Comparison of ENCODE assay signal across 9 cellular contexts in the genomic region with DNA sequence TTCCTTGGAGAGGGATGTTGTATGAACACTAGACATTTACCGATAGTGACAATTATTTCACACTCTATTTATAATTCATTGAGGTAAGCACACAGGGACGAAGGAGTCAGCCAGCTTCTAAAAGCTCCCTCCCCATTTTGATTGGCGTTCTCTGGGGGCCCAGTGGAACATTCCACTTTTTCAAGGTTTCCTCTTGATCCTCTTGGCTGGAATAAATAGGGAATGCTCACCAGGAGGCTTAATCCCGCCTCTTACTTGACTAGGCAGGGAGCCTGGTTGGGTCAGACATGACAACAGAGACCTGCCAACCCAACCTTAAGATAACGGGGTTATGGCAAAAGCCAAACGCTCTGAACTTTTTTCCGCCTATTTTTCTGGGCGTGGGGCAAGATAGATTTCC. TPM values are rescaled to one million over a fixed set of nuclear protein-coding genes. Genes with fewer than 3 reads are reported as not detected.
A peak's percentile ranks its signal among the peaks of the same experiment; 100 is the strongest.
DNase-seq lines count a peak whose midpoint lies in the region; ATAC-seq and TF ChIP-seq lines count a peak whose summit lies in the region.
"Had no signal": no experiment of that assay in that cellular context is flagged by ENCODE, and none has a peak within 500 bp of the region (broad histone marks: within the 10 kb centered on the region; RNA-seq: fewer than 3 reads in every experiment).

No MANE protein-coding gene starts in this region.

- dilution Hi-C loops in mammary epithelial cell (cut with HindIII; ENCODE audit: low sequenced_read_pairs) = no loop called here

- no peak overlapping the region for H4K8ac ChIP-seq in neuronal stem cell (ENCODE audit: low read depth, low read length)

- H3K27me3 ChIP-seq in neuronal stem cell (ENCODE audit: control insufficient read depth in 3 of 3, insufficient read depth in 3 of 3, low read depth in 1 of 3, low read length in 3 of 3) (peaks cover 5 to 36% (median 16%) of the 10 kb centered on the region in 3 experiments), mammary epithelial cell (ENCODE audit: insufficient read depth, low read length) (peaks cover 18% of the 10 kb centered on the region)

- H3K79me2 ChIP-seq in mammary epithelial cell (ENCODE audit: insufficient read depth, low read length) = no peaks in the 10 kb centered on the region

- no peak overlapping the region for H2BK15ac ChIP-seq in neuronal stem cell (ENCODE audit: low read length)

- H3K9ac ChIP-seq in neuronal stem cell (ENCODE audit: low read depth, low read length, poor library complexity) = no peak overlapping the region
- no peak overlapping the region for H3K9ac ChIP-seq in mammary epithelial cell (ENCODE audit: insufficient read depth, low read length)

- CTCF ChIA-PET in mammary epithelial cell (lab: Charles Lee; ENCODE audit: low non-redundant PET) = no interaction called here

- H3K4me3 ChIP-seq in neuronal stem cell (ENCODE audit: low read length in 2 of 2) (peak overlapping the region in 1 of 2 donors; percentile 37), mammary epithelial cell (replicated peaks in 1 of 3; ENCODE audit: insufficient read depth in 1 of 3, low read depth in 2 of 3, low read length in 3 of 3) (no peak overlapping the region)

- no peak for TF ChIP-seq CTCF in mammary epithelial cell (conservative IDR thresholded peaks at IDR 0.05 in 1 of 2, IDR thresholded peaks at IDR 0.05 in 1 of 2; ENCODE audit: extremely low read depth in 1 of 2, insufficient read depth in 1 of 2, low read depth in 1 of 2, low read length in 2 of 2)

- no peak overlapping the region for H2AK5ac ChIP-seq in neuronal stem cell (ENCODE audit: low read depth, low read length)

- no peak overlapping the region for H3K14ac ChIP-seq in neuronal stem cell (ENCODE audit: low read length)

- no peak overlapping the region for H3K18ac ChIP-seq in neuronal stem cell (ENCODE audit: low read length)

- WGBS in neuronal stem cell (ENCODE audit: extremely low coverage in 2 of 2, insufficient read length in 2 of 2, insufficient replicate concordance in 1 of 2), 2 donors = no CpG with 5 or more reads among the region's 8 CpGs
- 65% methylated on average over 8 of the region's 8 CpGs for WGBS in mammary epithelial cell (ENCODE audit: low coverage, missing lambda C conversion rate)

- no peak overlapping the region for H3K27ac ChIP-seq in neuronal stem cell (replicated peaks; ENCODE audit: low read length)
- no peak overlapping the region for H3K27ac ChIP-seq in mammary epithelial cell (ENCODE audit: insufficient read depth, low read depth, low read length)

- H2BK12ac ChIP-seq in neuronal stem cell (ENCODE audit: low read length) = no peak overlapping the region

- no peaks in the 10 kb centered on the region for H4K20me1 ChIP-seq in mammary epithelial cell (ENCODE audit: insufficient read depth, low read length)

- no peak overlapping the region for H2BK120ac ChIP-seq in neuronal stem cell (ENCODE audit: low read depth, low read length)

- intact Hi-C loops in Right ventricle myocardium superior (cut with DNase I) = loop anchor here (10.0 kb wide), 1 partner anchor 72 kb away; no protein-coding TSS in a partner anchor
- intact Hi-C loops in mammary epithelial cell (cut with micrococcal nuclease) = no loop called here

- H3K9me3 ChIP-seq in neuronal stem cell (replicated peaks in 1 of 2; ENCODE audit: control insufficient read depth in 2 of 2, insufficient read depth in 1 of 2, low read depth in 1 of 2, low read length in 2 of 2) (peaks cover 0 to 6% of the 10 kb centered on the region in 2 donors), mammary epithelial cell (replicated peaks; ENCODE audit: insufficient read depth, low read length) (no peaks in the 10 kb centered on the region)

- ATAC-seq in Right ventricle myocardium superior (ENCODE audit: poor library complexity) = peak; percentile 68
- ATAC-seq in HG02981 (IDR thresholded peaks at IDR 0.05; ENCODE audit: unreplicated experiment) = no peak

- H3K79me1 ChIP-seq in neuronal stem cell (ENCODE audit: low read depth, low read length) = no peaks in the 10 kb centered on the region

- H2AFZ ChIP-seq in neuronal stem cell (ENCODE audit: low read length) (peak overlapping the region; percentile 100), mammary epithelial cell (ENCODE audit: low read depth, low read length) (no peak overlapping the region)

- no TSS peak for BruUV-seq in mammary epithelial cell (replicated peaks; lab: Mats Ljungman, UMichigan)

- H3K23ac ChIP-seq in neuronal stem cell (ENCODE audit: low read depth, low read length, poor library complexity) = no peak overlapping the region

- DNase-seq in Daoy (ENCODE audit: low read depth) (peak; percentile 27), SK-N-DZ (ENCODE audit: low spot score) (peak; percentile 22), Right ventricle myocardium superior (no peak), neuronal stem cell (ENCODE audit: low spot score) (no peak), dedifferentiated amniotic fluid mesenchymal stem cell (ENCODE audit: extremely low spot score) (no peak), mammary epithelial cell (no peak), amygdala (lab: John Stamatoyannopoulos, UW) (no peak)
- DNase-seq: EL had no signal

- H3K36me3 ChIP-seq in neuronal stem cell (replicated peaks in 1 of 2; ENCODE audit: control insufficient read depth in 2 of 2, insufficient read depth in 2 of 2, low read length in 2 of 2) (no peaks in the 10 kb centered on the region), mammary epithelial cell (ENCODE audit: insufficient read depth, low read length) (no peaks in the 10 kb centered on the region)

- no peak overlapping the region for H3K4ac ChIP-seq in neuronal stem cell (ENCODE audit: low read length)

- no peak overlapping the region for H4K91ac ChIP-seq in neuronal stem cell (ENCODE audit: low read depth, low read length, poor library complexity)

- in situ Hi-C loops in mammary epithelial cell (cut with MboI; ENCODE audit: low sequenced_read_pairs in 2 of 2) = no loop called here

- H3K4me1 ChIP-seq in neuronal stem cell (ENCODE audit: control insufficient read depth in 2 of 2, insufficient read depth in 1 of 2, low read depth in 1 of 2, low read length in 2 of 2) = peaks cover 0 to 7% of the 10 kb centered on the region in 2 donors
- peaks cover 6% of the 10 kb centered on the region for H3K4me1 ChIP-seq in mammary epithelial cell (ENCODE audit: insufficient read depth, low read length)

- no peak overlapping the region for H2BK5ac ChIP-seq in neuronal stem cell (ENCODE audit: low read length)

- H3K4me2 ChIP-seq in neuronal stem cell (ENCODE audit: insufficient read depth, low read length, poor library complexity, severe bottlenecking) (peak overlapping the region; percentile 88), mammary epithelial cell (ENCODE audit: insufficient read depth, low read depth, low read length) (no peak overlapping the region)

RNA-seq across cellular contexts. Expression of a gene that starts 1.0 kb away (rescaled TPM):
- 0.34 and 1.7 TPM in 2 replicates for total RNA-seq in Daoy (2014; rRNA removed; shearing (Covaris generic))
- polyA plus RNA-seq in SK-N-DZ (2014; cell fraction: cytosol; rRNA removed) = 0.90 and 1.2 TPM in 2 replicates
- 8.6 and 15.5 TPM in 2 replicates for polyA plus RNA-seq in SK-N-DZ (2014; cell fraction: nucleus; rRNA removed)
- 1,943 TPM for total RNA-seq in Right ventricle myocardium superior
- 0.25 TPM for polyA plus RNA-seq in neuronal stem cell (2013, experiment 1 of 2)
- polyA plus RNA-seq in neuronal stem cell (2013, experiment 2 of 2) = 0.19 TPM
- under 1 TPM in 1 of 2 donors, not detected in 1; 0.17 TPM for total RNA-seq in mammary epithelial cell
- polyA plus RNA-seq in mammary epithelial cell = not detected
- polyA minus RNA-seq in mammary epithelial cell = not detected

Comparison
In these comparisons a context has a peak if more than half of its experiments do, and no peak if none do; other contexts are left out.
1. DNase-seq: peak in Daoy (single experiment) and SK-N-DZ (single experiment); none in Right ventricle myocardium superior (single experiment), neuronal stem cell (single experiment), dedifferentiated amniotic fluid mesenchymal stem cell (single experiment), mammary epithelial cell (single experiment) and amygdala (0 of 56).
2. RNA of a gene that starts 1.0 kb away (total RNA-seq): 1,943 TPM in Right ventricle myocardium superior (single experiment); 0.34 to 1.7 TPM in Daoy and 0.17 TPM in mammary epithelial cell; every median in the first group is over 100 times any median in the second.